13 cellular contexts compared by ENCODE assay signal in the genomic region with DNA sequence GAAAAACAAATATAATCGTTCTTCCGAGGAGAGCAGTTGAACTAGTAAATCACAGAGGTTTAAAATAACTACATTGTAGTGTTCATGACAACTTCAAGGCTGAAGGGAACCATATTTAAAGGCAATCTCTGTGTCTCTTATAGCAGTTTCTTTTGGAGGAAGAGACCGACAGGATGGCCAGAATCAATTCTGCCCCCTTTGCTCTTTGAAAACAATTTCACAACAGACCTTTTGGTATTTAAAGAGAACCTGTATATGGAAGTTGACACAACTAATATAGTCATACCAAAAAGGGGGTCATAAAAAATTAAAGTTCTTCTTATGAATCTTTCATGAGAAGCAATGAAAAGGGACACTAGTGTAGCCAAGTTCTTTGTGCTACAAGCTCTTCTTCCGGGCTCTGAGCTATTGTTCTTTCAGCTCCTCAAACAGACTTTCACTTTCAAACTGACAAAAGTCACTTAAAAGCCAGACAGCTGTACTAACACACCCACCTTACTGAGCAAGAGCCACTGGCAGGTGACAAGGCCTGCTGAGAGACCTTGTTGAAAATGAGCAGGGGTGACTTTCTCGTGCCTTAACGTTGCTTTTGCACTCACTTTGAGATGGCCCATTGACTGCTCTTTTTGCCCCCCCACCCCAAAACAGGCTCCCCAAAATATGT. TPM values are rescaled to one million over a fixed set of nuclear protein-coding genes. Genes with fewer than 3 reads are reported as not detected.
DNase-seq lines count a peak whose midpoint lies in the region; ATAC-seq and TF ChIP-seq lines count a peak whose summit lies in the region.
"Had no signal": no experiment of that assay in that cellular context is flagged by ENCODE, and none has a peak within 500 bp of the region (broad histone marks: within the 10 kb centered on the region; RNA-seq: fewer than 3 reads in every experiment).

No MANE protein-coding gene starts in this region.

- peak overlapping the region in 6 of 10 donors; percentile 2 to 55 (median 38) for H3K27ac ChIP-seq in heart right ventricle
- H3K27ac ChIP-seq in mesendoderm (ENCODE audit: low read depth, low read length), result no peak overlapping the region

- H3K23ac ChIP-seq in mesendoderm (ENCODE audit: low read length), result no peak overlapping the region

- H3K27me3 ChIP-seq in heart right ventricle (no peaks in the 10 kb centered on the region), mesendoderm (ENCODE audit: insufficient read depth, low read length, poor library complexity) (no peaks in the 10 kb centered on the region)
- H3K27me3 ChIP-seq: BE2C had no signal

- DNase-seq in heart right ventricle, result no peak
- no peak for DNase-seq in Right ventricle myocardium superior
- DNase-seq in OCI-M1 (lab: John Stamatoyannopoulos, UW), result peak; percentile 40
- DNase-seq in activated CD8-positive, alpha-beta memory T cell treated with anti-CD3 and anti-CD28 coated beads, Interleukin-2, amount 50 U/mL, for 4 hours, result no peak
- no peak for DNase-seq in mesendoderm
- no peak for DNase-seq in HUDEP-2 (lab: John Stamatoyannopoulos, UW; ENCODE audit: unreplicated experiment in 76 of 76)
- no peak for DNase-seq in natural killer cell
- DNase-seq: activated CD4-positive, alpha-beta T cell treated with anti-CD3 and anti-CD28 coated beads, Interleukin-2, amount 50 U/mL, for 4 hours; NCI-H524 had no signal

- H2BK5ac ChIP-seq in mesendoderm (ENCODE audit: low read length), result no peak overlapping the region

- 30 to 39% methylated on average over 6 of the region's 6 CpGs for WGBS in heart right ventricle, 2 donors
- WGBS in mesendoderm (ENCODE audit: extremely low coverage, insufficient coverage, low lambda C conversion rate), result no CpG with 5 or more reads among the region's 6 CpGs

- H4K5ac ChIP-seq in mesendoderm (ENCODE audit: low read length), result no peak overlapping the region

- H2AK5ac ChIP-seq in mesendoderm (ENCODE audit: low read length), result no peak overlapping the region

- H3K79me1 ChIP-seq in mesendoderm (ENCODE audit: low read length), result no peaks in the 10 kb centered on the region

- no peak overlapping the region for H2BK120ac ChIP-seq in mesendoderm (ENCODE audit: low read depth, low read length)

- no peaks in the 10 kb centered on the region for H3K4me1 Mint-ChIP-seq in natural killer cell

- H3K4me3 ChIP-seq in heart right ventricle, result no peak overlapping the region
- H3K4me3 ChIP-seq in mesendoderm (ENCODE audit: low read length), result no peak overlapping the region
- H3K4me3 ChIP-seq: GM23338 had no signal

- H3K9ac ChIP-seq in mesendoderm (ENCODE audit: low read length), result no peak overlapping the region

- no peak overlapping the region for H3K27ac Mint-ChIP-seq in natural killer cell
- H3K27ac Mint-ChIP-seq: dendritic cell treated with granulocyte-macrophage colony-stimulating factor and Interleukin-4, amounts not matched to agents 40 ng/mL and 50 ng/mL, for 4 days; GM23338 had no signal

- H3K36me3 Mint-ChIP-seq in natural killer cell, result no peaks in the 10 kb centered on the region

- no peak overlapping the region for H3K4me2 ChIP-seq in mesendoderm (ENCODE audit: low read length)
- H3K4me2 ChIP-seq: GM23338 had no signal

- TF ChIP-seq CTCF in heart right ventricle (IDR thresholded peaks at IDR 0.05), result no peak
- TF ChIP-seq CTCF in natural killer cell (IDR thresholded peaks at IDR 0.05), result no peak

- no peaks in the 10 kb centered on the region for H3K9me3 ChIP-seq in heart right ventricle
- H3K9me3 ChIP-seq: BE2C had no signal

- no peak overlapping the region for H3K4ac ChIP-seq in mesendoderm (ENCODE audit: low read depth, low read length)

- no peaks in the 10 kb centered on the region for H3K79me2 ChIP-seq in mesendoderm (ENCODE audit: control insufficient read depth, insufficient read depth, low read length)

- no peak overlapping the region for H3K56ac ChIP-seq in mesendoderm (ENCODE audit: low read length)

- intact Hi-C loops in heart right ventricle (cut with DNase I) (no loop called here), Right ventricle myocardium superior (cut with DNase I) (no loop called here), natural killer cell (cut with micrococcal nuclease) (no loop called here)

- ATAC-seq in heart right ventricle (no peak), Right ventricle myocardium superior (ENCODE audit: poor library complexity) (no peak), HG03175 (IDR thresholded peaks at IDR 0.05; ENCODE audit: unreplicated experiment) (peak; percentile 56), natural killer cell (no peak)
- ATAC-seq: GM23338 had no signal

- peaks cover 0 to 12% (median 0%) of the 10 kb centered on the region in 9 donors for H3K36me3 ChIP-seq in heart right ventricle
- H3K36me3 ChIP-seq in mesendoderm (ENCODE audit: control insufficient read depth, insufficient read depth, low read length), result no peaks in the 10 kb centered on the region

- no peak overlapping the region for H2BK15ac ChIP-seq in mesendoderm (replicated peaks; ENCODE audit: low read depth)

- H3K4me1 ChIP-seq in heart right ventricle, result peaks cover 0 to 49% (median 17%) of the 10 kb centered on the region in 9 donors
- H3K4me1 ChIP-seq in mesendoderm (ENCODE audit: control insufficient read depth, low read depth, low read length), result no peaks in the 10 kb centered on the region

- H3K18ac ChIP-seq in mesendoderm (ENCODE audit: low read length), result no peak overlapping the region

- no peak overlapping the region for H3K4me3 Mint-ChIP-seq in natural killer cell
- H3K4me3 Mint-ChIP-seq: dendritic cell treated with granulocyte-macrophage colony-stimulating factor and Interleukin-4, amounts not matched to agents 40 ng/mL and 50 ng/mL, for 4 days; GM23338 had no signal

- H4K8ac ChIP-seq in mesendoderm (ENCODE audit: low read depth, low read length), result no peak overlapping the region

- peaks cover 0 to 7% of the 10 kb centered on the region in 2 donors for H3K27me3 Mint-ChIP-seq in natural killer cell (ENCODE audit: low read depth in 2 of 2)
- H3K27me3 Mint-ChIP-seq: dendritic cell treated with granulocyte-macrophage colony-stimulating factor and Interleukin-4, amounts not matched to agents 40 ng/mL and 50 ng/mL, for 4 days had no signal

- H3K9me3 Mint-ChIP-seq in natural killer cell, result peaks cover 0 to 3% of the 10 kb centered on the region in 2 donors
- H3K9me3 Mint-ChIP-seq: dendritic cell treated with granulocyte-macrophage colony-stimulating factor and Interleukin-4, amounts not matched to agents 40 ng/mL and 50 ng/mL, for 4 days; GM23338 had no signal

RNA-seq across cellular contexts. Expression of a gene that starts 31.0 kb away (rescaled TPM):
- total RNA-seq in heart right ventricle (100 to 1,000 TPM in 8 of 10 donors, 10 to 100 TPM in 2; 52.6 to 132 (median 116) TPM), Right ventricle myocardium superior (85.2 TPM), natural killer cell (not detected)
- 10 to 100 TPM in 1 of 2 donors, 1 to 10 TPM in 1; 2.5 to 10.2 TPM for polyA plus RNA-seq in heart right ventricle
- polyA plus RNA-seq in mesendoderm (2013, experiment 1 of 2), result 0.42 TPM
- polyA plus RNA-seq in mesendoderm (2013, experiment 2 of 2), result 0.36 TPM

Comparison
In these comparisons a context has a peak if more than half of its experiments do, and no peak if none do; other contexts are left out.
1. RNA of a gene that starts 31.0 kb away (total RNA-seq): 52.6 to 132 TPM in heart right ventricle and 85.2 TPM in Right ventricle myocardium superior (single experiment); not detected in natural killer cell; every median in the first group is over 10 times any median in the second.